ENCODE assay signal across 2 cellular contexts in genomic region chr2:101454408-101454807, GRCh38. TPM values are rescaled to one million over a fixed set of nuclear protein-coding genes. Genes with fewer than 3 reads are reported as not detected.
"Had no signal": no experiment of that assay in that cellular context is flagged by ENCODE, and none has a peak within 500 bp of the region (broad histone marks: within the 10 kb centered on the region; RNA-seq: fewer than 3 reads in every experiment).

No MANE protein-coding gene starts in this region.

RNA-seq across cellular contexts. Expression of gene RFX8, which starts 20.5 kb away (rescaled TPM):
- total RNA-seq: body of pancreas, chondrocyte had no signal
